10 cellular contexts compared by ENCODE assay signal in genomic region chr2:73859721-73860586, GRCh38. TPM values are rescaled to one million over a fixed set of nuclear protein-coding genes. Genes with fewer than 3 reads are reported as not detected.
A peak's percentile ranks its signal among the peaks of the same experiment; 100 is the strongest.
DNase-seq lines count a peak whose midpoint lies in the region; ATAC-seq lines count a peak whose summit lies in the region.
"Had no signal": no experiment of that assay in that cellular context is flagged by ENCODE, and none has a peak within 500 bp of the region (broad histone marks: within the 10 kb centered on the region; RNA-seq: fewer than 3 reads in every experiment).

No MANE protein-coding gene starts in this region.

- peaks cover 31 to 57% of the 10 kb centered on the region in 2 experiments for H3K36me3 ChIP-seq in mesenchymal stem cell (ENCODE audit: control insufficient read depth in 1 of 2, insufficient read depth in 2 of 2, low read depth in 1 of 2, low read length in 2 of 2)

- peaks cover 2% of the 10 kb centered on the region for H3K4me1 ChIP-seq in mesenchymal stem cell (ENCODE audit: control insufficient read depth, insufficient read depth, low read depth, low read length)

- no peak overlapping the region for H3K4me3 ChIP-seq in mesenchymal stem cell (ENCODE audit: insufficient read depth in 1 of 2, low read depth in 1 of 2, low read length in 2 of 2)

- DNase-seq in AG08395 (ENCODE audit: low spot score) = peak; percentile 85
- DNase-seq in M059J (ENCODE audit: low read depth) = peak; percentile 87
- peak; percentile 58 for DNase-seq in activated naive CD8-positive, alpha-beta T cell treated with anti-CD3 and anti-CD28 coated beads for 36 hours
- DNase-seq in mesenchymal stem cell = peak; percentile 89
- DNase-seq in OCI-M1 (lab: John Stamatoyannopoulos, UW) = no peak
- no peak for DNase-seq in NCI-H510A (lab: John Stamatoyannopoulos, UW)
- DNase-seq: H9, NCI-H1105 treated with DMSO at 0.1 percent for 48 hours had no signal

- no peaks in the 10 kb centered on the region for H3K9me3 Mint-ChIP-seq in activated naive CD8-positive, alpha-beta T cell treated with anti-CD3 and anti-CD28 coated beads for 36 hours
- H3K9me3 Mint-ChIP-seq: H9 had no signal

- no peak overlapping the region for H4K8ac ChIP-seq in mesenchymal stem cell (ENCODE audit: low read length)

- no peak overlapping the region for H4K91ac ChIP-seq in mesenchymal stem cell (ENCODE audit: low read length)

- H3K27ac ChIP-seq in mesenchymal stem cell (ENCODE audit: low read length, poor library complexity, severe bottlenecking) = no peak overlapping the region

- H3K4me3 Mint-ChIP-seq in activated naive CD8-positive, alpha-beta T cell treated with anti-CD3 and anti-CD28 coated beads for 36 hours = no peak overlapping the region
- H3K4me3 Mint-ChIP-seq: H9 had no signal

- no peak overlapping the region for H2AFZ ChIP-seq in mesenchymal stem cell (ENCODE audit: low read depth, low read length)

- no peaks in the 10 kb centered on the region for H3K9me3 ChIP-seq in mesenchymal stem cell (ENCODE audit: control insufficient read depth, low read length)

- no peak overlapping the region for H3K18ac ChIP-seq in mesenchymal stem cell (ENCODE audit: low read depth in 1 of 2, low read length in 2 of 2)

- peak overlapping the region; percentile 63 for H3K27ac Mint-ChIP-seq in activated naive CD8-positive, alpha-beta T cell treated with anti-CD3 and anti-CD28 coated beads for 36 hours
- H3K27ac Mint-ChIP-seq: H9 had no signal

- peaks cover 61% of the 10 kb centered on the region for H3K36me3 Mint-ChIP-seq in activated naive CD8-positive, alpha-beta T cell treated with anti-CD3 and anti-CD28 coated beads for 36 hours

- no peak overlapping the region for H3K14ac ChIP-seq in mesenchymal stem cell (ENCODE audit: low read length in 2 of 2)

- H3K27me3 ChIP-seq in mesenchymal stem cell (ENCODE audit: control insufficient read depth in 1 of 2, insufficient read depth in 1 of 2, low read length in 2 of 2) = peaks cover 0 to 3% of the 10 kb centered on the region in 2 experiments

- no peak overlapping the region for H2AK5ac ChIP-seq in mesenchymal stem cell (ENCODE audit: low read length, severe bottlenecking)

- H2BK5ac ChIP-seq in mesenchymal stem cell (ENCODE audit: low read depth, low read length, poor library complexity, severe bottlenecking) = no peak overlapping the region

- no peak overlapping the region for H2BK120ac ChIP-seq in mesenchymal stem cell (ENCODE audit: low read depth, low read length)

- WGBS in mesenchymal stem cell = 60% methylated on average over 3 of the region's 6 CpGs

- no peak overlapping the region for H2BK15ac ChIP-seq in mesenchymal stem cell (ENCODE audit: low read depth, poor library complexity, severe bottlenecking)

- peaks cover 32% of the 10 kb centered on the region for H3K4me1 Mint-ChIP-seq in activated naive CD8-positive, alpha-beta T cell treated with anti-CD3 and anti-CD28 coated beads for 36 hours
- H3K4me1 Mint-ChIP-seq: H9 had no signal

- no peak overlapping the region for H3K9ac ChIP-seq in mesenchymal stem cell (ENCODE audit: low read length)

- H3K23ac ChIP-seq in mesenchymal stem cell (ENCODE audit: low read length in 2 of 2) = no peak overlapping the region

- peaks cover 5% of the 10 kb centered on the region for H3K79me1 ChIP-seq in mesenchymal stem cell (replicated peaks; ENCODE audit: low read length, poor library complexity, severe bottlenecking)

- no peaks in the 10 kb centered on the region for H3K27me3 Mint-ChIP-seq in activated naive CD8-positive, alpha-beta T cell treated with anti-CD3 and anti-CD28 coated beads for 36 hours

- no peak overlapping the region for H3K4ac ChIP-seq in mesenchymal stem cell (ENCODE audit: low read depth in 1 of 2, low read length in 2 of 2)

- H2BK12ac ChIP-seq in mesenchymal stem cell (ENCODE audit: low read length in 2 of 2) = no peak overlapping the region

- ATAC-seq in HG02884 (IDR thresholded peaks at IDR 0.05; ENCODE audit: unreplicated experiment) = no peak
- ATAC-seq in GM21447 (IDR thresholded peaks at IDR 0.05; ENCODE audit: unreplicated experiment) = no peak

- H3K4me2 ChIP-seq in mesenchymal stem cell (ENCODE audit: low read length, poor library complexity, severe bottlenecking) = no peak overlapping the region

RNA-seq across cellular contexts. Expression of gene STAMBP, which starts 31.2 kb away (rescaled TPM):
- total RNA-seq in M059J (2014; rRNA removed; shearing (Covaris generic)) = 43.3 and 64.5 TPM in 2 replicates
- 10 to 100 TPM; 72.6 to 76.4 TPM for total RNA-seq in activated naive CD8-positive, alpha-beta T cell treated with anti-CD3 and anti-CD28 coated beads for 36 hours
- polyA plus RNA-seq in mesenchymal stem cell (2013, experiment 1 of 2) = 41.7 TPM
- 41.6 TPM for polyA plus RNA-seq in mesenchymal stem cell (2013, experiment 2 of 2)

RNA-seq across cellular contexts. Expression of gene ACTG2, which starts 32.9 kb away (rescaled TPM):
- total RNA-seq in M059J (2014; rRNA removed; shearing (Covaris generic)) = 0.89 and 2.5 TPM in 2 replicates
- total RNA-seq in activated naive CD8-positive, alpha-beta T cell treated with anti-CD3 and anti-CD28 coated beads for 36 hours = under 1 TPM; 0.12 to 0.27 TPM
- 101 TPM for polyA plus RNA-seq in mesenchymal stem cell (2013, experiment 1 of 2)
- 99.5 TPM for polyA plus RNA-seq in mesenchymal stem cell (2013, experiment 2 of 2)

Comparison
In these comparisons a context has a peak if more than half of its experiments do, and no peak if none do; other contexts are left out.
1. DNase-seq: peak in AG08395 (single experiment), M059J (single experiment), activated naive CD8-positive, alpha-beta T cell treated with anti-CD3 and anti-CD28 coated beads for 36 hours (single experiment) and mesenchymal stem cell (single experiment); none in OCI-M1 (single experiment) and NCI-H510A (single experiment).